ENCODE assay signal across 8 cellular contexts in genomic region chr17:82022310-82022980, GRCh38. TPM values are rescaled to one million over a fixed set of nuclear protein-coding genes. Genes with fewer than 3 reads are reported as not detected.
A peak's percentile ranks its signal among the peaks of the same experiment; 100 is the strongest.
DNase-seq lines count a peak whose midpoint lies in the region; ATAC-seq, FAIRE-seq and TF ChIP-seq lines count a peak whose summit lies in the region.

Gene CENPX (minus strand): TSS chr17:82022878. CDS start chr17:82022861, 17 bp downstream.

- peaks cover 0 to 14% of the 10 kb centered on the region in 2 donors for H3K36me3 ChIP-seq in ascending aorta
- no peaks in the 10 kb centered on the region for H3K36me3 ChIP-seq in kidney (ENCODE audit: control insufficient read depth in 1 of 2, insufficient read depth in 2 of 2, low read length in 2 of 2)

- H3K9me3 ChIP-seq in ascending aorta (no peaks in the 10 kb centered on the region), kidney (ENCODE audit: control insufficient read depth in 1 of 2, low read length in 2 of 2) (no peaks in the 10 kb centered on the region)

- peak within 1 kb of the TSS; percentile 71 to 73 for H3K9ac ChIP-seq in kidney (ENCODE audit: low read length in 2 of 2)

- no peaks in the 10 kb centered on the region for H3K27me3 ChIP-seq in ascending aorta

- H3K4me1 ChIP-seq in ascending aorta: peaks cover 12 to 20% of the 10 kb centered on the region in 2 donors
- peaks cover 6 to 24% of the 10 kb centered on the region in 2 donors for H3K4me1 ChIP-seq in kidney (ENCODE audit: control insufficient read depth in 1 of 2, insufficient read depth in 1 of 2, low read depth in 1 of 2, low read length in 2 of 2)

- H3K27ac ChIP-seq in ascending aorta (peak within 1 kb of the TSS; percentile 56 to 71), kidney (ENCODE audit: low read depth in 2 of 2, low read length in 2 of 2) (no peak within 1 kb of the TSS)

- FAIRE-seq in kidney (lab: Jason Lieb, UNC): no peak

- TF ChIP-seq CTCF in ascending aorta (IDR thresholded peaks at IDR 0.05) (no peak), kidney (IDR thresholded peaks at IDR 0.05; ENCODE audit: borderline replicate concordance, extremely low read depth, insufficient read depth) (no peak), subcutaneous adipose tissue (IDR thresholded peaks at IDR 0.05; ENCODE audit: low read depth) (no peak)

- DNase-seq in ELR (ENCODE audit: low read depth) (peak; percentile 43), ascending aorta (ENCODE audit: low spot score in 2 of 2) (no peak), kidney (no peak), NCI-H524 treated with DMSO at 0.1 percent for 48 hours (lab: John Stamatoyannopoulos, UW) (no peak), DMS79 (lab: John Stamatoyannopoulos, UW) (no peak)

- intact Hi-C loops in ascending aorta (cut with DNase I) (loop anchor here (1.0 to 5.0 kb wide), 5 partner anchors 18 to 190 kb away; partner anchors contain the start of genes ARHGDIA, CCDC57, GPS1 and PCYT2), kidney (cut with DNase I) (no loop called here)

- ATAC-seq in HG03575 (IDR thresholded peaks at IDR 0.05; ENCODE audit: extremely low read depth, insufficient number of reproducible peaks, low FRiP score, unreplicated experiment) (peak; percentile 15), GM21423 (IDR thresholded peaks at IDR 0.05; ENCODE audit: unreplicated experiment) (no peak)

- H3K4me3 ChIP-seq in ascending aorta: peak within 1 kb of the TSS; percentile 89 to 99
- H3K4me3 ChIP-seq in kidney (ENCODE audit: low read length in 2 of 2): peak within 1 kb of the TSS; percentile 52 to 70

RNA-seq across cellular contexts. Expression of gene CENPX, which starts in this region (rescaled TPM):
- total RNA-seq in ascending aorta (41.3 TPM), kidney (36.9 TPM), subcutaneous adipose tissue (10 to 100 TPM; 46.0 to 74.0 (median 57.5) TPM)
- polyA plus RNA-seq in kidney (ENCODE audit: insufficient read depth, low read depth, low replicate concordance): 93.2 TPM

Comparison
In these comparisons a context has a peak if more than half of its experiments do, and no peak if none do; other contexts are left out.
1. H3K27ac ChIP-seq: peak in ascending aorta (2 of 2); none in kidney (0 of 2).